8 cellular contexts compared by ENCODE assay signal in the genomic region with DNA sequence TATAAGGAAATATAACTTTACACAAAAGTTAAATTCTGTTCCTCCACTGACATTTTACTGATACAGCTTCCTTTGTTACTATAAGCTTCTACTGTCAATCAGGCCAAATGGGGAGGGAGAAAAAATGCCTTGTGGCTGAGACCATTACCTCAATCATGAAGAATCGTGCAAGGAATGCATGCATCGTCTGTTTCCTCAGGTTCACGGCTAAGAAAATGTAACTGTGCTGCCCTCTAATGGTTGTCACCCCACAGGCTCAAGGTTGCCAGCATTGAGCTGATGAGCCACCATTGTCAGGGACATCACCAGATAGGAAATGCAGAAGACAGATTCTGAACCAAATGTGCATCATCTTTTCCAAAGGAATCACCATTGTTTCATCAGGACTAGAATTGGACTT.
DNase-seq lines count a peak whose midpoint lies in the region; ATAC-seq lines count a peak whose summit lies in the region.

No MANE protein-coding gene starts in this region.

- CTCF ChIA-PET in activated CD4-positive, alpha-beta T cell treated with anti-CD3 and anti-CD28 coated beads for 36 hours (lab: Charles Lee) = no interaction called here

- peaks cover 12% of the 10 kb centered on the region for H3K9me3 Mint-ChIP-seq in activated CD4-positive, alpha-beta T cell treated with anti-CD3 and anti-CD28 coated beads for 36 hours (ENCODE audit: low read depth)
- peaks cover 37% of the 10 kb centered on the region for H3K9me3 Mint-ChIP-seq in T-helper 2 cell treated with Interferon-gamma antibody and Interleukin-4, amounts not matched to agents 5 μg/mL and 100 μg/mL, for 36 hours

- no peak overlapping the region for H3K4me3 Mint-ChIP-seq in activated CD4-positive, alpha-beta T cell treated with anti-CD3 and anti-CD28 coated beads for 36 hours
- H3K4me3 Mint-ChIP-seq in T-helper 2 cell treated with Interferon-gamma antibody and Interleukin-4, amounts not matched to agents 5 μg/mL and 100 μg/mL, for 36 hours = no peak overlapping the region

- no peaks in the 10 kb centered on the region for H3K4me1 Mint-ChIP-seq in activated CD4-positive, alpha-beta T cell treated with anti-CD3 and anti-CD28 coated beads for 36 hours
- no peaks in the 10 kb centered on the region for H3K4me1 Mint-ChIP-seq in T-helper 2 cell treated with Interferon-gamma antibody and Interleukin-4, amounts not matched to agents 5 μg/mL and 100 μg/mL, for 36 hours (ENCODE audit: low read depth)

- H3K27ac Mint-ChIP-seq in activated CD4-positive, alpha-beta T cell treated with anti-CD3 and anti-CD28 coated beads for 36 hours = no peak overlapping the region
- no peak overlapping the region for H3K27ac Mint-ChIP-seq in T-helper 2 cell treated with Interferon-gamma antibody and Interleukin-4, amounts not matched to agents 5 μg/mL and 100 μg/mL, for 36 hours

- intact Hi-C loops in activated CD4-positive, alpha-beta T cell treated with anti-CD3 and anti-CD28 coated beads for 36 hours (cut with DNase I, micrococcal nuclease) = no loop called here

- no peak for ATAC-seq in activated CD4-positive, alpha-beta T cell treated with anti-CD3 and anti-CD28 coated beads for 36 hours

- DNase-seq in activated CD4-positive, alpha-beta T cell treated with anti-CD3 and anti-CD28 coated beads for 36 hours = peak; percentile 14
- no peak for DNase-seq in activated CD4-positive, alpha-beta T cell treated with anti-CD3 and anti-CD28 coated beads, Interleukin-2, amount 50 U/mL, for 4 hours
- DNase-seq in NCI-H460 (ENCODE audit: extremely low read depth, low read depth) (peak; percentile 17), cerebellum (ENCODE audit: low spot score) (peak; percentile 1), midbrain (lab: John Stamatoyannopoulos, UW) (peak; percentile 41)
- no peak for DNase-seq in stimulated activated CD4-positive, alpha-beta T cell treated with anti-CD3 and anti-CD28 coated beads, Interleukin-4, amount 100 ng/mL, for 24 hours
- no peak for DNase-seq in T-helper 2 cell treated with Interferon-gamma antibody and Interleukin-4, amounts not matched to agents 5 μg/mL and 100 μg/mL, for 36 hours (ENCODE audit: low spot score)
- DNase-seq in activated CD4-positive, CD25-positive, alpha-beta regulatory T cell (lab: John Stamatoyannopoulos, UW) = no peak

- no peaks in the 10 kb centered on the region for H3K27me3 Mint-ChIP-seq in activated CD4-positive, alpha-beta T cell treated with anti-CD3 and anti-CD28 coated beads for 36 hours
- no peaks in the 10 kb centered on the region for H3K27me3 Mint-ChIP-seq in T-helper 2 cell treated with Interferon-gamma antibody and Interleukin-4, amounts not matched to agents 5 μg/mL and 100 μg/mL, for 36 hours (ENCODE audit: low read depth)

- POLR2A ChIA-PET in activated CD4-positive, alpha-beta T cell treated with anti-CD3 and anti-CD28 coated beads for 36 hours (lab: Charles Lee) = no interaction called here

- H3K36me3 Mint-ChIP-seq in activated CD4-positive, alpha-beta T cell treated with anti-CD3 and anti-CD28 coated beads for 36 hours (ENCODE audit: low read depth) = no peaks in the 10 kb centered on the region
- H3K36me3 Mint-ChIP-seq in T-helper 2 cell treated with Interferon-gamma antibody and Interleukin-4, amounts not matched to agents 5 μg/mL and 100 μg/mL, for 36 hours (ENCODE audit: low read depth) = no peaks in the 10 kb centered on the region

Comparison
In these comparisons a context has a peak if more than half of its experiments do, and no peak if none do; other contexts are left out.
1. DNase-seq: peak in activated CD4-positive, alpha-beta T cell treated with anti-CD3 and anti-CD28 coated beads for 36 hours (single experiment), NCI-H460 (single experiment), cerebellum (single experiment) and midbrain (single experiment); none in activated CD4-positive, alpha-beta T cell treated with anti-CD3 and anti-CD28 coated beads, Interleukin-2, amount 50 U/mL, for 4 hours (0 of 2), stimulated activated CD4-positive, alpha-beta T cell treated with anti-CD3 and anti-CD28 coated beads, Interleukin-4, amount 100 ng/mL, for 24 hours (single experiment), T-helper 2 cell treated with Interferon-gamma antibody and Interleukin-4, amounts not matched to agents 5 μg/mL and 100 μg/mL, for 36 hours (single experiment) and activated CD4-positive, CD25-positive, alpha-beta regulatory T cell (0 of 4).